Comparison of ENCODE assay signal across 6 cellular contexts in genomic region chr1:148365151-148365550, GRCh38.
DNase-seq lines count a peak whose midpoint lies in the region; ATAC-seq lines count a peak whose summit lies in the region.
"Not testable (repeated sequence)": the region's sequence is repeated elsewhere in the genome, so short reads cannot be mapped to it uniquely, and the experiment has no call there.

No MANE protein-coding gene starts in this region.

- peaks cover 16% of the 10 kb centered on the region for H3K27me3 Mint-ChIP-seq in T-helper 2 cell treated with Interferon-gamma antibody and Interleukin-4, amounts not matched to agents 5 μg/mL and 100 μg/mL, for 36 hours (ENCODE audit: low read depth)
- H3K27me3 Mint-ChIP-seq in activated CD4-positive, alpha-beta T cell treated with anti-CD3 and anti-CD28 coated beads for 36 hours; activated T-cell treated with anti-CD3 and anti-CD28 coated beads, Interleukin-2, amount 50 U/mL, for 24 hours; activated naive CD4-positive, alpha-beta T cell treated with anti-CD3 and anti-CD28 coated beads for 36 hours (ENCODE audit: low read depth); activated naive CD8-positive, alpha-beta T cell treated with anti-CD3 and anti-CD28 coated beads, Interleukin-2, amount 50 U/mL, for 24 hours; stimulated activated naive CD8-positive, alpha-beta T cell treated with anti-CD3 and anti-CD28 coated beads, Interleukin-15, amount 100 ng/mL, for 72 hours: not testable (repeated sequence)

- CTCF ChIA-PET in activated CD4-positive, alpha-beta T cell treated with anti-CD3 and anti-CD28 coated beads for 36 hours (lab: Charles Lee), result interaction anchor here (1.1 kb wide), 1 partner anchor 10 kb away, joined by 3 read pairs; no protein-coding TSS in a partner anchor
- CTCF ChIA-PET in activated naive CD4-positive, alpha-beta T cell treated with anti-CD3 and anti-CD28 coated beads for 36 hours (lab: Charles Lee), result not testable (repeated sequence)

- H3K4me3 Mint-ChIP-seq in T-helper 2 cell treated with Interferon-gamma antibody and Interleukin-4, amounts not matched to agents 5 μg/mL and 100 μg/mL, for 36 hours; activated CD4-positive, alpha-beta T cell treated with anti-CD3 and anti-CD28 coated beads for 36 hours; activated T-cell treated with anti-CD3 and anti-CD28 coated beads, Interleukin-2, amount 50 U/mL, for 24 hours; activated naive CD4-positive, alpha-beta T cell treated with anti-CD3 and anti-CD28 coated beads for 36 hours; activated naive CD8-positive, alpha-beta T cell treated with anti-CD3 and anti-CD28 coated beads, Interleukin-2, amount 50 U/mL, for 24 hours: not testable (repeated sequence)
- H3K4me3 Mint-ChIP-seq in stimulated activated naive CD8-positive, alpha-beta T cell treated with anti-CD3 and anti-CD28 coated beads, Interleukin-15, amount 100 ng/mL, for 72 hours, result peak overlapping the region; percentile 1 to 49

- not testable (repeated sequence) for H3K9me3 Mint-ChIP-seq in T-helper 2 cell treated with Interferon-gamma antibody and Interleukin-4, amounts not matched to agents 5 μg/mL and 100 μg/mL, for 36 hours; activated CD4-positive, alpha-beta T cell treated with anti-CD3 and anti-CD28 coated beads for 36 hours (ENCODE audit: low read depth); activated T-cell treated with anti-CD3 and anti-CD28 coated beads, Interleukin-2, amount 50 U/mL, for 24 hours; activated naive CD4-positive, alpha-beta T cell treated with anti-CD3 and anti-CD28 coated beads for 36 hours; activated naive CD8-positive, alpha-beta T cell treated with anti-CD3 and anti-CD28 coated beads, Interleukin-2, amount 50 U/mL, for 24 hours; stimulated activated naive CD8-positive, alpha-beta T cell treated with anti-CD3 and anti-CD28 coated beads, Interleukin-15, amount 100 ng/mL, for 72 hours

- H3K36me3 Mint-ChIP-seq in T-helper 2 cell treated with Interferon-gamma antibody and Interleukin-4, amounts not matched to agents 5 μg/mL and 100 μg/mL, for 36 hours (ENCODE audit: low read depth); activated CD4-positive, alpha-beta T cell treated with anti-CD3 and anti-CD28 coated beads for 36 hours (ENCODE audit: low read depth); activated T-cell treated with anti-CD3 and anti-CD28 coated beads, Interleukin-2, amount 50 U/mL, for 24 hours (ENCODE audit: low read depth); activated naive CD4-positive, alpha-beta T cell treated with anti-CD3 and anti-CD28 coated beads for 36 hours (ENCODE audit: low read depth); activated naive CD8-positive, alpha-beta T cell treated with anti-CD3 and anti-CD28 coated beads, Interleukin-2, amount 50 U/mL, for 24 hours (ENCODE audit: low read depth): not testable (repeated sequence)

- peak overlapping the region; percentile 1 for H3K27ac Mint-ChIP-seq in T-helper 2 cell treated with Interferon-gamma antibody and Interleukin-4, amounts not matched to agents 5 μg/mL and 100 μg/mL, for 36 hours
- peak overlapping the region; percentile 24 for H3K27ac Mint-ChIP-seq in activated CD4-positive, alpha-beta T cell treated with anti-CD3 and anti-CD28 coated beads for 36 hours
- peak overlapping the region; percentile 27 for H3K27ac Mint-ChIP-seq in activated T-cell treated with anti-CD3 and anti-CD28 coated beads, Interleukin-2, amount 50 U/mL, for 24 hours
- peak overlapping the region; percentile 7 for H3K27ac Mint-ChIP-seq in activated naive CD4-positive, alpha-beta T cell treated with anti-CD3 and anti-CD28 coated beads for 36 hours
- H3K27ac Mint-ChIP-seq in activated naive CD8-positive, alpha-beta T cell treated with anti-CD3 and anti-CD28 coated beads, Interleukin-2, amount 50 U/mL, for 24 hours, result peak overlapping the region; percentile 30
- H3K27ac Mint-ChIP-seq in stimulated activated naive CD8-positive, alpha-beta T cell treated with anti-CD3 and anti-CD28 coated beads, Interleukin-15, amount 100 ng/mL, for 72 hours, result peak overlapping the region; percentile 4 to 92

- peak; percentile 40 for ATAC-seq in activated CD4-positive, alpha-beta T cell treated with anti-CD3 and anti-CD28 coated beads for 36 hours
- not testable (repeated sequence) for ATAC-seq in activated naive CD8-positive, alpha-beta T cell treated with anti-CD3 and anti-CD28 coated beads, Interleukin-2, amount 50 U/mL, for 24 hours
- peak; percentile 30 for ATAC-seq in stimulated activated naive CD8-positive, alpha-beta T cell treated with anti-CD3 and anti-CD28 coated beads, Interleukin-15, amount 100 ng/mL, for 72 hours

- peaks cover 42% of the 10 kb centered on the region for H3K4me1 Mint-ChIP-seq in T-helper 2 cell treated with Interferon-gamma antibody and Interleukin-4, amounts not matched to agents 5 μg/mL and 100 μg/mL, for 36 hours (ENCODE audit: low read depth)
- H3K4me1 Mint-ChIP-seq in activated CD4-positive, alpha-beta T cell treated with anti-CD3 and anti-CD28 coated beads for 36 hours, result peaks cover 44% of the 10 kb centered on the region
- peaks cover 62% of the 10 kb centered on the region for H3K4me1 Mint-ChIP-seq in activated T-cell treated with anti-CD3 and anti-CD28 coated beads, Interleukin-2, amount 50 U/mL, for 24 hours (ENCODE audit: low read depth)
- peaks cover 48% of the 10 kb centered on the region for H3K4me1 Mint-ChIP-seq in activated naive CD4-positive, alpha-beta T cell treated with anti-CD3 and anti-CD28 coated beads for 36 hours (ENCODE audit: low read depth)
- peaks cover 63% of the 10 kb centered on the region for H3K4me1 Mint-ChIP-seq in activated naive CD8-positive, alpha-beta T cell treated with anti-CD3 and anti-CD28 coated beads, Interleukin-2, amount 50 U/mL, for 24 hours
- H3K4me1 Mint-ChIP-seq in stimulated activated naive CD8-positive, alpha-beta T cell treated with anti-CD3 and anti-CD28 coated beads, Interleukin-15, amount 100 ng/mL, for 72 hours, result peaks cover 66% of the 10 kb centered on the region

- intact Hi-C loops in activated CD4-positive, alpha-beta T cell treated with anti-CD3 and anti-CD28 coated beads for 36 hours (cut with DNase I, micrococcal nuclease), result loop anchor here in 1 of 2 experiments (5.0 kb wide), 1 partner anchor 48 kb away; no protein-coding TSS in a partner anchor
- intact Hi-C loops in activated naive CD4-positive, alpha-beta T cell treated with anti-CD3 and anti-CD28 coated beads for 36 hours (cut with micrococcal nuclease), result not testable (repeated sequence)

- not testable (repeated sequence) for DNase-seq in T-helper 2 cell treated with Interferon-gamma antibody and Interleukin-4, amounts not matched to agents 5 μg/mL and 100 μg/mL, for 36 hours (ENCODE audit: low spot score); activated CD4-positive, alpha-beta T cell treated with anti-CD3 and anti-CD28 coated beads for 36 hours; activated T-cell treated with anti-CD3 and anti-CD28 coated beads, Interleukin-2, amount 50 U/mL, for 24 hours; activated naive CD4-positive, alpha-beta T cell treated with anti-CD3 and anti-CD28 coated beads for 36 hours; activated naive CD8-positive, alpha-beta T cell treated with anti-CD3 and anti-CD28 coated beads, Interleukin-2, amount 50 U/mL, for 24 hours; stimulated activated naive CD8-positive, alpha-beta T cell treated with anti-CD3 and anti-CD28 coated beads, Interleukin-15, amount 100 ng/mL, for 72 hours

- POLR2A ChIA-PET in activated CD4-positive, alpha-beta T cell treated with anti-CD3 and anti-CD28 coated beads for 36 hours (lab: Charles Lee), result interaction anchor here (1.8 to 1.9 kb wide), 2 partner anchors 23 to 31 kb away, joined by 9 to 18 read pairs; no protein-coding TSS in a partner anchor
